22 cellular contexts compared by ENCODE assay signal in the genomic region with DNA sequence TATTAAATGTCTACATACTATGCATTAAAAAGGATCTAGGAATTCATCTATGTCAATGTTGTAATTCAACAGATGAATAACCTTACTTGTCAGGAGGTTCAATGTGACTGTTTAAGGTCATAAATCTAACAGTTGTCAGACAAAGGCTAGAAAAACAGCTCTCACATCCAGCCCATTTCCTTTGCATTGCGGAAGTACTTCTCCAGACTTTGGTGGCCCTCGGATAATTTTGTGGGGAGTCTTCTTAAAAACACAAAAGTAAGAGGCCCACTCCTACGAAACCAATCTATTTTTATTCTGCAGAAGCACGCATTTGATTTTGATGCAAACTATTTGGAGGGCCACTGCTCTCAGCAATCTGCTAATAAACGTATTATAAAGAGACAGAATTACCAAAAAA.
"Had no signal": no experiment of that assay in that cellular context is flagged by ENCODE, and none has a peak within 500 bp of the region (broad histone marks: within the 10 kb centered on the region; RNA-seq: fewer than 3 reads in every experiment).

No MANE protein-coding gene starts in this region.

- ATAC-seq: lower lobe of right lung, natural killer cell, right cardiac atrium had no signal

- H3K27me3 Mint-ChIP-seq: memory B cell, type B pancreatic cell had no signal

- H3K9ac ChIP-seq: neural progenitor cell had no signal

- H3K4me3 Mint-ChIP-seq: memory B cell, mesothelial cell of epicardium, natural killer cell, neural progenitor cell, type B pancreatic cell had no signal

- H3K9me3 ChIP-seq: left ventricle myocardium inferior, lower lobe of right lung, ovary, suprapubic skin, thyroid gland had no signal

- H3K4me3 ChIP-seq: dorsolateral prefrontal cortex, left ventricle myocardium inferior, lower lobe of right lung, neural progenitor cell, ovary, smooth muscle cell, suprapubic skin, thyroid gland had no signal

- DNase-seq: cortex of kidney; dorsolateral prefrontal cortex; effector CD8-positive, alpha-beta T cell; foreskin melanocyte; head of caudate nucleus; hippocampal formation; islet precursor cell; left ventricle myocardium inferior; lower lobe of right lung; natural killer cell; nucleus accumbens; ovary; right cardiac atrium; stimulated activated CD4-positive, alpha-beta T cell treated with anti-CD3 and anti-CD28 coated beads, Interleukin-2, amount 100 ng/mL, for 48 hours; stimulated activated naive CD4-positive, alpha-beta T cell treated with Interleukin-2 at 50 U/mL for 16 hours; thyroid gland had no signal

- H3K27ac Mint-ChIP-seq: memory B cell, mesothelial cell of epicardium, natural killer cell, neural progenitor cell, type B pancreatic cell had no signal

- H3K27me3 ChIP-seq: neural progenitor cell, ovary, suprapubic skin, thyroid gland had no signal

- H2AFZ ChIP-seq: neural progenitor cell had no signal

- H3K27ac ChIP-seq: dorsolateral prefrontal cortex, left ventricle myocardium inferior, lower lobe of right lung, neural progenitor cell, ovary, suprapubic skin, thyroid gland had no signal

- H3K9me3 Mint-ChIP-seq: mesothelial cell of epicardium, neural progenitor cell, type B pancreatic cell had no signal

- H3K4me2 ChIP-seq: neural progenitor cell, smooth muscle cell had no signal

- H3K36me3 Mint-ChIP-seq: memory B cell, mesothelial cell of epicardium, natural killer cell, neural progenitor cell, type B pancreatic cell had no signal

- H3K4me1 ChIP-seq: left ventricle myocardium inferior, lower lobe of right lung, neural progenitor cell, suprapubic skin, thyroid gland had no signal

- H3K36me3 ChIP-seq: left ventricle myocardium inferior, lower lobe of right lung, neural progenitor cell, ovary, suprapubic skin, thyroid gland had no signal

- H3K4me1 Mint-ChIP-seq: memory B cell, natural killer cell, neural progenitor cell had no signal
